In the genomic region with DNA sequence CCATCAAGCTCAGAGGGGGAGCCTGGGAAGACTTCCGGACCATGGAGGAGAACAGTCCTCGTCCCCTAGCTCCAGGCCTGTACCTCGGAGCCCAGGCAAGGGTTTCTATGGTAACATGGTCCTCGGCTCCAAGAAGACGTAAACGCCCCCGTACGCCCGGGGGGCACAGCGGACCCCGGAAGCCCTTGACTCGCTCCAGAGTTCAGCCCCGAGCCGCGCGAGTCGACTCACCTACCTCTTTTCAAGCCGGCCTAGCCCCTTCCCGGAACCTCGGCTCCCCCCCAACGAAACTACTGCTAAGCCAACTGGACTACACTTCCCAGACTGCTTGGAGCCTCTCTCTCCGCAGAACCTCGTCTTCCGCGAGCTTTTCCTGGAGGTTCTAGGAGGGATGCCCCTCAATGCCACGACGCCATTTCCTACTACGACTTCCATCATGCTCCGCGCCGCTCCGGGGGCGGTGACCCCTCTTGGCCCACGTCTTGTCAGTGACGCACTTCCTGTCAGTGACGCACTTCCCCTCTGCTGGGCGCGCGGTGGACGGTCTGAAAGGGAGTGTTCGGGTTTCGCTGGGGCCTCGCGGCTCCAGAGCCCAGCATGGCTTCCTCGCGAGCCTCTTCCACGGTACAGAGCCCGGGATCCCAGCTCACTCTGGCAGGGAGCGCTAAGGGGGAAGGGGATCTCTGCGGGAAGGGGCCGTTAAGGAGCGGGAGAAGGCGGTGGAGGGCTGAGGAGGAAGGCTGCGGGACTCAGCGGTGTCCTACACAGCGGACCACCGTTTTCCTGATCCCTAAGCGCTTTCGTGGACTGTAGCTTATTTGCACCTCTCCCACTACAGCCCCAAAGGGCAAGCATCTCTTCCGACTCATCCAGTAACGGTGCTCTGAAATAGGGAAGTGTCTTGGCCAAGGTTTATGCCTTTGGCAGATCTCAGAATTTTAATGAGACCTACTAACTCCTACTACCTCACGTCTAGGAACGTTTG, we compare ENCODE assay signal across 8 cellular contexts. TPM values are rescaled to one million over a fixed set of nuclear protein-coding genes. Genes with fewer than 3 reads are reported as not detected.
DNase-seq lines count a peak whose midpoint lies in the region; ATAC-seq and TF ChIP-seq lines count a peak whose summit lies in the region.

A gene (minus strand): TSS at position 426 of the 985 bp plus-strand sequence. CDS start 3,065 bp downstream, outside the sequence.
A gene (plus strand): TSS at position 512 of the 985 bp plus-strand sequence. CDS start 86 bp downstream, at position 598.

- CTCF ChIA-PET in IMR-90 (lab: Yijun Ruan, JAX) (interaction anchor here (0.7 to 1.4 kb wide), 4 partner anchors 18 to 97 kb away, joined by 3 read pairs; a partner anchor contains a TSS), OCI-LY7 (lab: Charles Lee; ENCODE audit: unreplicated experiment) (interaction anchor here (0.7 to 1.0 kb wide), 2 partner anchors 11 to 72 kb away, joined by 3 read pairs; no protein-coding TSS in a partner anchor)

- POLR2A ChIA-PET in IMR-90 (lab: Charles Lee; ENCODE audit: unreplicated experiment) = interaction anchor here (0.6 kb wide), 2 partner anchors 9 to 131 kb away, joined by 3 to 5 read pairs; no protein-coding TSS in a partner anchor
- POLR2A ChIA-PET in OCI-LY7 (lab: Charles Lee) = interaction anchor here (0.6 to 2.8 kb wide), 21 partner anchors 9 to 784 kb away, joined by 3 to 22 read pairs (median 4); a partner anchor contains a TSS

- peak within 1 kb of the TSS; percentile 80 for H4K91ac ChIP-seq in IMR-90 (ENCODE audit: insufficient read depth, low read depth, low read length)

- H3K79me1 ChIP-seq in IMR-90 (ENCODE audit: low read depth in 1 of 2, low read length in 2 of 2) = peaks cover 16 to 27% of the 10 kb centered on the region in 2 experiments

- H2BK15ac ChIP-seq in IMR-90 (ENCODE audit: low read depth, low read length) = no peak within 1 kb of the TSS; the same call in 2 of the 3 replicates

- peak within 1 kb of the TSS; percentile 61 to 80 for H4K8ac ChIP-seq in IMR-90 (ENCODE audit: low read depth in 2 of 2, low read length in 2 of 2)

- dilution Hi-C loops in IMR-90 (cut with HindIII; ENCODE audit: low sequenced_read_pairs, unreplicated experiment) = no loop called here

- H3K23ac ChIP-seq in IMR-90 (ENCODE audit: low read depth, low read length) = peak within 1 kb of the TSS; percentile 84; the same call in 1 of the 2 replicates

- peak; percentile 97 for TF ChIP-seq POLR2A in IMR-90 (IDR thresholded peaks at IDR 0.05; ENCODE audit: low read depth, low read length)

- H3K9ac ChIP-seq in IMR-90 (ENCODE audit: low read depth, low read length) = peak within 1 kb of the TSS; percentile 89

- 0% methylated on average over 8 of the region's 63 CpGs; no CpG with 5 or more reads in 1 of the 2 experiments for WGBS in IMR-90 (ENCODE audit: extremely low coverage in 2 of 2, insufficient read length in 1 of 2), 2 experiments

- ATAC-seq in GM21529 (IDR thresholded peaks at IDR 0.05; ENCODE audit: unreplicated experiment) = peak; percentile 97
- ATAC-seq in IMR-90 (ENCODE audit: low read depth) = peak; percentile 95
- ATAC-seq in mucosa of descending colon = peak; percentile 98

- H3K4me2 ChIP-seq in IMR-90 (ENCODE audit: low read depth, low read length) (peak within 1 kb of the TSS; percentile 96), OCI-LY7 (ENCODE audit: low read length) (peak within 1 kb of the TSS; percentile 94)

- no peaks in the 10 kb centered on the region for H3K9me3 ChIP-seq in IMR-90 (ENCODE audit: control insufficient read depth, insufficient read depth, low read length)
- H3K9me3 ChIP-seq in OCI-LY7 (ENCODE audit: low read length) = no peaks in the 10 kb centered on the region
- H3K9me3 ChIP-seq in mucosa of descending colon = no peaks in the 10 kb centered on the region

- peak within 1 kb of the TSS; percentile 82 for H3K56ac ChIP-seq in IMR-90 (ENCODE audit: extremely low read depth, insufficient read depth, low read length)

- no peaks in the 10 kb centered on the region for H3K9me1 ChIP-seq in IMR-90 (ENCODE audit: insufficient read depth, low read length)

- intact Hi-C loops in IMR-90 (cut with micrococcal nuclease) (loop anchor here (1.0 to 10.0 kb wide), 3 partner anchors 54 to 379 kb away; a partner anchor contains a TSS), OCI-LY7 (cut with micrococcal nuclease; ENCODE audit: unreplicated experiment) (loop anchor here (1.0 to 2.0 kb wide), 5 partner anchors 55 to 307 kb away; a partner anchor contains a TSS), mucosa of descending colon (cut with DNase I, micrococcal nuclease) (loop anchor here in 1 of 2 donors (5.0 to 10.0 kb wide), 2 partner anchors 53 to 139 kb away; a partner anchor contains a TSS)

- DNase-seq in DMS114 treated with DMSO at 0.1 percent for 48 hours (lab: John Stamatoyannopoulos, UW; ENCODE audit: unreplicated experiment) = peak; percentile 96
- peak; percentile 99 for DNase-seq in IMR-90
- peak; percentile 97 for DNase-seq in OCI-LY7 (ENCODE audit: low spot score)
- DNase-seq in activated T-cell treated with anti-CD3 and anti-CD28 coated beads for 1 hour (ENCODE audit: low read depth) = peak; percentile 91
- DNase-seq in epithelial cell of prostate (ENCODE audit: low read depth, low spot score) = peak; percentile 92
- peak; percentile 97 to 98 (median 98) for DNase-seq in mucosa of descending colon
- peak; percentile 95 for DNase-seq in stimulated activated CD8-positive, alpha-beta memory T cell treated with anti-CD3 and anti-CD28 coated beads, Interleukin-4, amount 100 ng/mL, for 24 hours (ENCODE audit: low read depth)

- no peak within 1 kb of the TSS for H2BK20ac ChIP-seq in IMR-90 (ENCODE audit: low read depth, low read length)

- H2BK5ac ChIP-seq in IMR-90 (ENCODE audit: low read depth, low read length, poor library complexity, severe bottlenecking) = peak within 1 kb of the TSS; percentile 83

- peak within 1 kb of the TSS; percentile 33 for H3K18ac ChIP-seq in IMR-90 (ENCODE audit: low read depth, low read length)

- BruUV-seq in IMR-90 (replicated peaks; lab: Mats Ljungman, UMichigan) (TSS peak; percentile 32), OCI-LY7 (replicated peaks; lab: Mats Ljungman, UMichigan) (TSS peak; percentile 79)

- H4K20me1 ChIP-seq in IMR-90 (ENCODE audit: insufficient read depth, low read length) = no peaks in the 10 kb centered on the region
- H4K20me1 ChIP-seq in OCI-LY7 (ENCODE audit: insufficient read depth, low read length) = peaks cover 9% of the 10 kb centered on the region; the same call in 1 of the 2 replicates

- TF ChIP-seq CTCF in IMR-90 (conservative IDR thresholded peaks at IDR 0.05; ENCODE audit: low read depth, low read length) = no peak
- no peak for TF ChIP-seq CTCF in OCI-LY7 (conservative IDR thresholded peaks at IDR 0.05; ENCODE audit: low read length)
- no peak for TF ChIP-seq CTCF in mucosa of descending colon (IDR thresholded peaks at IDR 0.05)

- no peaks in the 10 kb centered on the region for H3K27me3 ChIP-seq in IMR-90 (ENCODE audit: control insufficient read depth, insufficient read depth, low read length)

- no peak for TF ChIP-seq RAD21 in IMR-90 (IDR thresholded peaks at IDR 0.05; ENCODE audit: low read length)

- H2BK120ac ChIP-seq in IMR-90 (ENCODE audit: low read depth, low read length) = peak within 1 kb of the TSS; percentile 36; the same call in 1 of the 2 replicates

- peak within 1 kb of the TSS; percentile 82 for H3K4ac ChIP-seq in IMR-90 (ENCODE audit: low read depth, low read length)

- H3K4me1 ChIP-seq in IMR-90 (ENCODE audit: control insufficient read depth, insufficient read depth, low read length) (peaks cover 2% of the 10 kb centered on the region; the same call in 1 of the 2 replicates), OCI-LY7 (ENCODE audit: insufficient read depth, low read length, poor library complexity, severe bottlenecking) (peaks cover 29% of the 10 kb centered on the region), mucosa of descending colon (ENCODE audit: low read depth) (peaks cover 15% of the 10 kb centered on the region)

- peak within 1 kb of the TSS; percentile 88 for H3K27ac ChIP-seq in IMR-90 (ENCODE audit: insufficient read depth, low read length)
- H3K27ac ChIP-seq in OCI-LY7 (ENCODE audit: low read depth, low read length, poor library complexity, severe bottlenecking) = peak within 1 kb of the TSS; percentile 68
- H3K27ac ChIP-seq in epithelial cell of prostate = peak within 1 kb of the TSS; percentile 74

- peak within 1 kb of the TSS; percentile 45 for H2AK9ac ChIP-seq in IMR-90 (replicated peaks; ENCODE audit: low read depth, low read length, poor library complexity)

- H2AFZ ChIP-seq in IMR-90 (replicated peaks; ENCODE audit: low read length, poor library complexity) = peak within 1 kb of the TSS; percentile 98
- H2AFZ ChIP-seq in OCI-LY7 (ENCODE audit: low read length) = peak within 1 kb of the TSS; percentile 86

- peak within 1 kb of the TSS; percentile 40 for H4K5ac ChIP-seq in IMR-90 (ENCODE audit: low read depth, low read length)

- H3K14ac ChIP-seq in IMR-90 (replicated peaks; ENCODE audit: low read depth, low read length) = peak within 1 kb of the TSS; percentile 86

- in situ Hi-C loops in IMR-90 (cut with MboI; ENCODE audit: low sequenced_read_pairs) = no loop called here

- H3K79me2 ChIP-seq in OCI-LY7 (ENCODE audit: insufficient read depth, low read depth, low read length) = peaks cover 48% of the 10 kb centered on the region

- peak within 1 kb of the TSS; percentile 84 for H2AK5ac ChIP-seq in IMR-90 (ENCODE audit: low read depth, low read length)

- no peaks in the 10 kb centered on the region for H3K9me2 ChIP-seq in OCI-LY7 (ENCODE audit: insufficient read depth, low read length)

- H3K4me3 ChIP-seq in IMR-90 (ENCODE audit: insufficient read depth, low read depth, low read length) (peak within 1 kb of the TSS; percentile 74), OCI-LY7 (ENCODE audit: low read depth, low read length, poor library complexity, severe bottlenecking) (peak within 1 kb of the TSS; percentile 84), mucosa of descending colon (peak within 1 kb of the TSS; percentile 67)

- peaks cover 19% of the 10 kb centered on the region for H3K36me3 ChIP-seq in IMR-90 (ENCODE audit: control insufficient read depth, insufficient read depth, low read length)
- H3K36me3 ChIP-seq in OCI-LY7 (ENCODE audit: insufficient read depth, low read length) = peaks cover 65% of the 10 kb centered on the region
- peaks cover 3% of the 10 kb centered on the region for H3K36me3 ChIP-seq in mucosa of descending colon (ENCODE audit: low read depth)

RNA-seq across cellular contexts. Expression of the first gene that starts in this region (rescaled TPM):
- total RNA-seq in IMR-90 (2012; rRNA removed) (16.5 and 49.2 TPM in 2 replicates), OCI-LY7 (2022) (39.7 and 39.9 TPM in 2 replicates), mucosa of descending colon (10 to 100 TPM; 19.3 to 45.8 (median 25.9) TPM)
- 27.4 and 32.7 TPM in 2 replicates for polyA plus RNA-seq in IMR-90 (2012; rRNA removed)
- polyA plus RNA-seq in IMR-90 (2012; cell fraction: cytosol; rRNA removed) = 4.0 and 14.4 TPM in 2 replicates
- 1.1 and 14.2 TPM in 2 replicates for polyA plus RNA-seq in IMR-90 (2012; cell fraction: nucleus; rRNA removed; ENCODE audit: low replicate concordance)
- 29.9 and 42.5 TPM in 2 replicates for total RNA-seq in OCI-LY7 (2014; rRNA removed; shearing (Covaris generic))

RNA-seq across cellular contexts. Expression of the second gene that starts in this region (rescaled TPM):
- total RNA-seq in IMR-90 (2012; rRNA removed) (32.5 and 38.0 TPM in 2 replicates), OCI-LY7 (2022) (35.8 and 39.9 TPM in 2 replicates), mucosa of descending colon (10 to 100 TPM; 13.2 to 18.4 (median 15.8) TPM)
- polyA plus RNA-seq in IMR-90 (2012; rRNA removed) = 20.7 and 21.4 TPM in 2 replicates
- 9.6 and 17.1 TPM in 2 replicates for polyA plus RNA-seq in IMR-90 (2012; cell fraction: cytosol; rRNA removed)
- polyA plus RNA-seq in IMR-90 (2012; cell fraction: nucleus; rRNA removed; ENCODE audit: low replicate concordance) = 5.4 and 11.1 TPM in 2 replicates
- total RNA-seq in OCI-LY7 (2014; rRNA removed; shearing (Covaris generic)) = 27.4 and 27.8 TPM in 2 replicates

Comparison
In these comparisons a context has a peak if more than half of its experiments do, and no peak if none do; other contexts are left out.
1. Peak in every context shown above with its lines: DNase-seq, ATAC-seq, H3K4me3 ChIP-seq and H3K27ac ChIP-seq.